Comparison of ENCODE assay signal across 12 cellular contexts in the genomic region with DNA sequence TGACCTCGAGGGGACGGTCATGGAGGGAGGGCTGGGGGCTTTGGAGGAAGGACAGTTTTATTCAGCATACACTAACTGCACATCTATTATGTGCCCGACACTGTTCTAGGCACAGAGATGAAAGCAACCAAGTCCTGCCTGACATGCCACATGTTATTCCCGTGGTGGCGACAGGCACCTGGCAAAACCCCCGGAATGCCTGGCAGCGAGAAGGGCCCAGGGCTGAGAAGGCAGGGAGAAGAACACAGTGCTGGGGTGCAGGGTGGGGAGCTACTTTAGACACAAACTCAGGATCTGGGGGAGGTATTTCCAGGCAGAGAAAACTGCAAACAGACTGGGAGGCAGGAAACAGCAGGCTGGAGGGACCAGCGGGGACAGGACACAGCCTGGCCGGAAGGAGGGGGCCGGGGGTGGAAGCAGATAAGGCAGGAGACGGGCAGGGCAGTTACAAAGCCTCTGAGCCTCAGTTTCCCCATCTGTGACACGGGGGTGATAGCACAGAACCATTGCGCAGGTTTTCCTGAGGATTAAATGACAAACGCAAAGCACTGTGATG.
A peak's percentile ranks its signal among the peaks of the same experiment; 100 is the strongest.
DNase-seq lines count a peak whose midpoint lies in the region; ATAC-seq and TF ChIP-seq lines count a peak whose summit lies in the region.
"Had no signal": no experiment of that assay in that cellular context is flagged by ENCODE, and none has a peak within 500 bp of the region (broad histone marks: within the 10 kb centered on the region; RNA-seq: fewer than 3 reads in every experiment).

No MANE protein-coding gene starts in this region.

- H3K27ac ChIP-seq in tibial nerve (peak overlapping the region in 3 of 4 donors; percentile 64 to 83 (median 80)), aorta (ENCODE audit: low read depth in 1 of 2, low read length in 2 of 2) (no peak overlapping the region)

- DNase-seq in activated T-cell treated with anti-CD3 and anti-CD28 coated beads, Interleukin-2, amount 50 U/mL, for 24 hours, result no peak
- DNase-seq in activated T-cell treated with anti-CD3 and anti-CD28 coated beads, Interleukin-2, amount 50 U/mL, for 48 hours, result no peak
- DNase-seq in tibial nerve (ENCODE audit: low spot score in 2 of 2) (no peak), pons (ENCODE audit: low spot score) (no peak), aorta (no peak)
- DNase-seq: foreskin melanocyte, NCI-H446 had no signal

- no peak for TF ChIP-seq EP300 in tibial nerve (IDR thresholded peaks at IDR 0.05)

- no peak overlapping the region for H3K4me3 ChIP-seq in iPS-15b (ENCODE audit: low read depth, low read length)
- no peak overlapping the region for H3K4me3 ChIP-seq in tibial nerve
- no peak overlapping the region for H3K4me3 ChIP-seq in aorta (ENCODE audit: low read length in 2 of 2)
- H3K4me3 ChIP-seq: GM23338 had no signal

- H3K36me3 ChIP-seq in iPS-15b (ENCODE audit: control insufficient read depth, insufficient read depth, low read length), result no peaks in the 10 kb centered on the region
- peaks cover 0 to 10% (median 0%) of the 10 kb centered on the region in 3 donors for H3K36me3 ChIP-seq in tibial nerve
- no peaks in the 10 kb centered on the region for H3K36me3 ChIP-seq in aorta (ENCODE audit: control insufficient read depth in 1 of 2, insufficient read depth in 2 of 2, low read length in 1 of 2)
- H3K36me3 ChIP-seq: ascending aorta had no signal

- H3K27me3 ChIP-seq in iPS-15b (ENCODE audit: control insufficient read depth, insufficient read depth, low read length) (no peaks in the 10 kb centered on the region), tibial nerve (no peaks in the 10 kb centered on the region), aorta (ENCODE audit: control insufficient read depth in 1 of 2, insufficient read depth in 2 of 2, low read length in 1 of 2) (no peaks in the 10 kb centered on the region)
- H3K27me3 ChIP-seq: ascending aorta had no signal

- H3K4me1 Mint-ChIP-seq in activated T-cell treated with anti-CD3 and anti-CD28 coated beads, Interleukin-2, amount 50 U/mL, for 24 hours (ENCODE audit: low read depth), result peaks cover 79% of the 10 kb centered on the region
- peaks cover 37% of the 10 kb centered on the region for H3K4me1 Mint-ChIP-seq in activated T-helper 17 cell treated with anti-CD3 and anti-CD28 coated beads, Interleukin-2, amount 50 U/mL, for 72 hours

- no peak for TF ChIP-seq CTCF in tibial nerve (IDR thresholded peaks at IDR 0.05)

- H3K9ac ChIP-seq in iPS-15b (ENCODE audit: low read depth, low read length), result peak overlapping the region; percentile 37

- peak overlapping the region; percentile 1 for H3K4me3 Mint-ChIP-seq in activated T-cell treated with anti-CD3 and anti-CD28 coated beads, Interleukin-2, amount 50 U/mL, for 24 hours
- H3K4me3 Mint-ChIP-seq in activated T-helper 17 cell treated with anti-CD3 and anti-CD28 coated beads, Interleukin-2, amount 50 U/mL, for 72 hours, result peak overlapping the region; percentile 92
- H3K4me3 Mint-ChIP-seq: GM23338 had no signal

- H3K27me3 Mint-ChIP-seq in activated T-cell treated with anti-CD3 and anti-CD28 coated beads, Interleukin-2, amount 50 U/mL, for 24 hours, result no peaks in the 10 kb centered on the region
- no peaks in the 10 kb centered on the region for H3K27me3 Mint-ChIP-seq in activated T-helper 17 cell treated with anti-CD3 and anti-CD28 coated beads, Interleukin-2, amount 50 U/mL, for 72 hours

- H3K4me1 ChIP-seq in iPS-15b (ENCODE audit: control insufficient read depth, insufficient read depth, low read length), result peaks cover 2% of the 10 kb centered on the region
- peaks cover 4 to 53% (median 27%) of the 10 kb centered on the region in 4 donors for H3K4me1 ChIP-seq in tibial nerve
- no peaks in the 10 kb centered on the region for H3K4me1 ChIP-seq in aorta (ENCODE audit: control insufficient read depth in 1 of 2, insufficient read depth in 2 of 2, low read length in 2 of 2)

- H3K27ac Mint-ChIP-seq in activated T-cell treated with anti-CD3 and anti-CD28 coated beads, Interleukin-2, amount 50 U/mL, for 24 hours, result peak overlapping the region; percentile 96
- peak overlapping the region; percentile 96 for H3K27ac Mint-ChIP-seq in activated T-helper 17 cell treated with anti-CD3 and anti-CD28 coated beads, Interleukin-2, amount 50 U/mL, for 72 hours

- H3K36me3 Mint-ChIP-seq in activated T-cell treated with anti-CD3 and anti-CD28 coated beads, Interleukin-2, amount 50 U/mL, for 24 hours (ENCODE audit: low read depth), result peaks cover 70% of the 10 kb centered on the region
- peaks cover 82% of the 10 kb centered on the region for H3K36me3 Mint-ChIP-seq in activated T-helper 17 cell treated with anti-CD3 and anti-CD28 coated beads, Interleukin-2, amount 50 U/mL, for 72 hours (ENCODE audit: low read depth)

- H3K9me3 ChIP-seq in iPS-15b (ENCODE audit: control insufficient read depth, insufficient read depth, low read length) (no peaks in the 10 kb centered on the region), tibial nerve (no peaks in the 10 kb centered on the region), aorta (ENCODE audit: control insufficient read depth, low read length) (no peaks in the 10 kb centered on the region)
- H3K9me3 ChIP-seq: ascending aorta had no signal

- intact Hi-C loops in aorta (cut with DNase I), result no loop called here

- ATAC-seq in activated T-helper 17 cell treated with anti-CD3 and anti-CD28 coated beads, Interleukin-2, amount 50 U/mL, for 72 hours (replicated peaks), result no peak
- ATAC-seq in aorta (ENCODE audit: low FRiP score) (no peak), GM21717 (IDR thresholded peaks at IDR 0.05; ENCODE audit: unreplicated experiment) (no peak)

- no peaks in the 10 kb centered on the region for H3K9me3 Mint-ChIP-seq in activated T-cell treated with anti-CD3 and anti-CD28 coated beads, Interleukin-2, amount 50 U/mL, for 24 hours
- H3K9me3 Mint-ChIP-seq in activated T-helper 17 cell treated with anti-CD3 and anti-CD28 coated beads, Interleukin-2, amount 50 U/mL, for 72 hours, result peaks cover 4% of the 10 kb centered on the region
- H3K9me3 Mint-ChIP-seq: GM23338 had no signal

- no peak for TF ChIP-seq POLR2A in tibial nerve (IDR thresholded peaks at IDR 0.05)

- WGBS in tibial nerve, 2 donors, result 70 to 71% methylated on average over 14 of the region's 14 CpGs
- 67 to 71% methylated on average over 14 of the region's 14 CpGs for WGBS in aorta, 2 donors

Comparison
In these comparisons a context has a peak if more than half of its experiments do, and no peak if none do; other contexts are left out.
1. H3K27ac ChIP-seq: peak in tibial nerve (3 of 4); none in aorta (0 of 2).